Comparison of ENCODE assay signal across 21 cellular contexts in genomic region chr9:87587356-87587745, GRCh38.
"Had no signal": no experiment of that assay in that cellular context is flagged by ENCODE, and none has a peak within 500 bp of the region (broad histone marks: within the 10 kb centered on the region; RNA-seq: fewer than 3 reads in every experiment).

No MANE protein-coding gene starts in this region.

- H3K27ac ChIP-seq: hepatocyte, lower lobe of right lung, skin epidermis, vagina had no signal

- H3K27me3 ChIP-seq: esophagus muscularis mucosa, hepatocyte, transverse colon, vagina had no signal

- ATAC-seq: activated CD4-positive, alpha-beta T cell treated with anti-CD3 and anti-CD28 coated beads for 36 hours; activated naive CD4-positive, alpha-beta T cell treated with anti-CD3 and anti-CD28 coated beads, Interleukin-2, amount 50 U/mL, for 72 hours; left colon; lower lobe of right lung; stimulated activated naive CD8-positive, alpha-beta T cell treated with anti-CD3 and anti-CD28 coated beads, Interleukin-15, Interleukin-2, amounts not matched to agents 100 U/mL and 50 U/mL, for 24 hours; WTC11 had no signal

- H3K27me3 Mint-ChIP-seq: activated CD4-positive, alpha-beta T cell treated with anti-CD3 and anti-CD28 coated beads for 36 hours had no signal

- H3K9me3 ChIP-seq: esophagus muscularis mucosa, lower lobe of right lung, transverse colon, vagina had no signal

- H3K4me3 Mint-ChIP-seq: activated CD4-positive, alpha-beta T cell treated with anti-CD3 and anti-CD28 coated beads for 36 hours; activated T-helper 1 cell treated with anti-CD3 and anti-CD28 coated beads, Interleukin-12 subunit alpha, Interleukin-12 subunit beta, Interleukin-2, Interleukin-4 antibody, amounts not matched to agents 30 ng/mL and 10 ng/mL and 1 ng/mL, durations not matched to agents 14 hours and 24 hours and 36 hours; WTC11 had no signal

- H3K27ac Mint-ChIP-seq: activated CD4-positive, alpha-beta T cell treated with anti-CD3 and anti-CD28 coated beads for 36 hours; activated naive CD4-positive, alpha-beta T cell treated with anti-CD3 and anti-CD28 coated beads, Interleukin-2, amount 50 U/mL, for 72 hours; activated T-helper 1 cell treated with anti-CD3 and anti-CD28 coated beads, Interleukin-12 subunit alpha, Interleukin-12 subunit beta, Interleukin-2, Interleukin-4 antibody, amounts not matched to agents 30 ng/mL and 10 ng/mL and 1 ng/mL, durations not matched to agents 14 hours and 24 hours and 36 hours; WTC11 had no signal

- H3K36me3 Mint-ChIP-seq: activated naive CD4-positive, alpha-beta T cell treated with anti-CD3 and anti-CD28 coated beads, Interleukin-2, amount 50 U/mL, for 72 hours; WTC11 had no signal

- H3K4me1 Mint-ChIP-seq: activated CD4-positive, alpha-beta T cell treated with anti-CD3 and anti-CD28 coated beads for 36 hours had no signal

- H3K36me3 ChIP-seq: esophagus muscularis mucosa, lower lobe of right lung, transverse colon, vagina had no signal

- H3K4me3 ChIP-seq: esophagus muscularis mucosa, hepatocyte, lower lobe of right lung, skin epidermis, transverse colon, vagina had no signal

- H3K9me3 Mint-ChIP-seq: activated naive CD4-positive, alpha-beta T cell treated with anti-CD3 and anti-CD28 coated beads, Interleukin-2, amount 50 U/mL, for 72 hours; activated T-helper 1 cell treated with anti-CD3 and anti-CD28 coated beads, Interleukin-12 subunit alpha, Interleukin-12 subunit beta, Interleukin-2, Interleukin-4 antibody, amounts not matched to agents 30 ng/mL and 10 ng/mL and 1 ng/mL, durations not matched to agents 14 hours and 24 hours and 36 hours; WTC11 had no signal

- DNase-seq: activated CD4-positive, alpha-beta T cell treated with anti-CD3 and anti-CD28 coated beads for 36 hours; activated CD4-positive, alpha-beta T cell treated with anti-CD3 and anti-CD28 coated beads, Interleukin-2, amount 50 U/mL, for 48 hours; activated gamma-delta T cell treated with Interleukin-2 at 50 U/mL for 16 hours; activated T-cell treated with anti-CD3 and anti-CD28 coated beads for 4 hours; dermis blood vessel endothelial cell; effector memory CD4-positive, alpha-beta T cell; foreskin fibroblast; left colon; lower lobe of right lung; occipital lobe; posterior cingulate gyrus; stimulated activated naive CD8-positive, alpha-beta T cell treated with anti-CD3 and anti-CD28 coated beads, Interleukin-15, Interleukin-2, amounts not matched to agents 100 U/mL and 50 U/mL, for 24 hours; T-helper 2 cell; transverse colon had no signal
